ENCODE assay signal across 8 cellular contexts in genomic region chr20:5749512-5750490, GRCh38. TPM values are rescaled to one million over a fixed set of nuclear protein-coding genes. Genes with fewer than 3 reads are reported as not detected.
DNase-seq lines count a peak whose midpoint lies in the region; ATAC-seq and TF ChIP-seq lines count a peak whose summit lies in the region.

Gene SHLD1, plus strand, starts transcription at chr20:5750401. Its CDS starts 22,465 bp downstream, at chr20:5772866.

- H3K9me3 Mint-ChIP-seq in chondrocyte (ENCODE audit: low read depth), result peaks cover 3% of the 10 kb centered on the region

- peak within 1 kb of the TSS; percentile 83 for H3K4me3 Mint-ChIP-seq in chondrocyte (ENCODE audit: unreplicated experiment)

- peak within 1 kb of the TSS; percentile 67 for H3K4me3 ChIP-seq in AG10803 (ENCODE audit: low read length)

- peaks cover 13% of the 10 kb centered on the region for H3K4me1 Mint-ChIP-seq in chondrocyte (ENCODE audit: low read depth)

- peaks cover 5% of the 10 kb centered on the region for H3K27me3 Mint-ChIP-seq in chondrocyte (ENCODE audit: low read depth)

- ATAC-seq in GM19035 (IDR thresholded peaks at IDR 0.05; ENCODE audit: unreplicated experiment), result peak; percentile 94
- ATAC-seq in HG03354 (IDR thresholded peaks at IDR 0.05; ENCODE audit: poor library complexity, severe bottlenecking, unreplicated experiment), result peak; percentile 97

- H3K27ac Mint-ChIP-seq in chondrocyte (ENCODE audit: unreplicated experiment), result peak within 1 kb of the TSS; percentile 97

- H3K36me3 Mint-ChIP-seq in chondrocyte (ENCODE audit: low read depth), result peaks cover 2% of the 10 kb centered on the region

- TF ChIP-seq CTCF in AG10803 (conservative IDR thresholded peaks at IDR 0.05; ENCODE audit: low read length) (no peak), chondrocyte (IDR thresholded peaks at IDR 0.05) (no peak)

- DNase-seq in AG10803 (ENCODE audit: low read depth), result peak; percentile 86
- peak; percentile 86 for DNase-seq in NCI-H460 (ENCODE audit: extremely low read depth, low read depth)
- peak; percentile 66 for DNase-seq in activated CD4-positive, alpha-beta T cell treated with anti-CD3 and anti-CD28 coated beads for 1 hour
- no peak for DNase-seq in chondrocyte (ENCODE audit: low spot score)
- DNase-seq in kidney tubule cell (ENCODE audit: low spot score), result peak; percentile 88
- DNase-seq in stimulated activated CD4-positive, alpha-beta T cell treated with anti-CD3 and anti-CD28 coated beads, Interleukin-1b, Interleukin-23, amount 100 ng/mL, for 1 hour (ENCODE audit: low read depth in 2 of 2), result peak; percentile 45 to 56

RNA-seq across cellular contexts. Expression of gene SHLD1, which starts in this region (rescaled TPM):
- total RNA-seq in NCI-H460 (2014; rRNA removed; shearing (Covaris generic)), result 2.7 and 4.8 TPM in 2 replicates
- polyA plus RNA-seq in NCI-H460 (2014; cell fraction: nucleus; rRNA removed), result 0.26 and 3.0 TPM in 2 replicates
- 3.1 to 3.6 TPM (median 3.1 TPM) in 3 replicates for total RNA-seq in chondrocyte
